8 cellular contexts compared by ENCODE assay signal in genomic region chr12:69331482-69331845, GRCh38. TPM values are rescaled to one million over a fixed set of nuclear protein-coding genes. Genes with fewer than 3 reads are reported as not detected.
DNase-seq lines count a peak whose midpoint lies in the region; ATAC-seq, FAIRE-seq and TF ChIP-seq lines count a peak whose summit lies in the region.

No MANE protein-coding gene starts in this region.

- no peak for TF ChIP-seq POLR2A in GM12878 (IDR thresholded peaks at IDR 0.05; ENCODE audit: low read depth, low read length)
- no peak for TF ChIP-seq POLR2A in right lobe of liver (IDR thresholded peaks at IDR 0.05)
- no peak for TF ChIP-seq POLR2A in testis (IDR thresholded peaks at IDR 0.05)

- peak overlapping the region in 1 of 2 experiments; percentile 36; a peak in 1 of 4 replicates for H3K4me3 ChIP-seq in SK-N-SH (ENCODE audit: low read depth in 2 of 2, low read length in 1 of 2)
- H3K4me3 ChIP-seq in GM12878, result peak overlapping the region; percentile 48
- peak overlapping the region; percentile 45 to 57 (median 47) for H3K4me3 ChIP-seq in right lobe of liver
- H3K4me3 ChIP-seq in testis, result peak overlapping the region; percentile 34 to 61

- POLR2A ChIA-PET in SK-N-SH (lab: Yijun Ruan, JAX) (interaction anchor here (0.6 kb wide), 1 partner anchor 12 kb away, joined by 3 read pairs; no protein-coding TSS in a partner anchor), GM12878 (lab: Charles Lee) (interaction anchor here (0.5 kb wide), 1 partner anchor 66 kb away, joined by 5 read pairs; no protein-coding TSS in a partner anchor)

- RAD21 ChIA-PET in GM12878 (lab: Charles Lee; ENCODE audit: unreplicated experiment), result interaction anchor here (0.9 to 2.0 kb wide), 3 partner anchors 27 to 90 kb away, joined by 4 to 6 read pairs (median 4); no protein-coding TSS in a partner anchor

- H3K4me1 ChIP-seq in SK-N-SH (ENCODE audit: control insufficient read depth in 1 of 2, insufficient read depth in 2 of 2, low read depth in 1 of 2, low read length in 1 of 2), result no peaks in the 10 kb centered on the region; a peak in 1 of 4 replicates
- H3K4me1 ChIP-seq in GM12878 (ENCODE audit: control insufficient read depth, insufficient read depth, low read length), result no peaks in the 10 kb centered on the region
- H3K4me1 ChIP-seq in right lobe of liver, result peaks cover 0 to 13% (median 7%) of the 10 kb centered on the region in 4 donors
- H3K4me1 ChIP-seq in testis, result no peaks in the 10 kb centered on the region

- no peaks in the 10 kb centered on the region for H3K9me3 ChIP-seq in SK-N-SH
- H3K9me3 ChIP-seq in GM12878 (replicated peaks; ENCODE audit: control insufficient read depth, insufficient read depth, low read length), result no peaks in the 10 kb centered on the region
- H3K9me3 ChIP-seq in right lobe of liver, result no peaks in the 10 kb centered on the region
- no peaks in the 10 kb centered on the region for H3K9me3 ChIP-seq in testis

- H3K9ac ChIP-seq in SK-N-SH, result no peak overlapping the region
- H3K9ac ChIP-seq in GM12878 (ENCODE audit: control insufficient read depth, insufficient read depth, low read length), result peak overlapping the region; percentile 51; the same call in 1 of the 2 replicates

- SMC1A ChIA-PET in GM12878 (lab: Charles Lee; ENCODE audit: uncharacterized antibody, unreplicated experiment), result interaction anchor here (1.3 kb wide), 1 partner anchor 11 kb away, joined by 3 read pairs; no protein-coding TSS in a partner anchor

- no peaks in the 10 kb centered on the region for H3K36me3 ChIP-seq in SK-N-SH (replicated peaks in 1 of 2; ENCODE audit: control insufficient read depth in 1 of 2, insufficient read depth in 2 of 2, low read length in 1 of 2)
- no peaks in the 10 kb centered on the region for H3K36me3 ChIP-seq in GM12878 (ENCODE audit: control insufficient read depth in 2 of 2, insufficient read depth in 2 of 2, low read length in 1 of 2)
- H3K36me3 ChIP-seq in right lobe of liver, result no peaks in the 10 kb centered on the region
- H3K36me3 ChIP-seq in testis (ENCODE audit: low read depth, missing control alignments), result no peaks in the 10 kb centered on the region

- intact Hi-C loops in GM12878 (cut with micrococcal nuclease; ENCODE audit: unreplicated experiment) (loop anchor here (10.0 kb wide), 1 partner anchor 177 kb away; no protein-coding TSS in a partner anchor), right lobe of liver (cut with DNase I) (no loop called here), testis (cut with DNase I; ENCODE audit: low total_unique reads) (no loop called here), posterior vena cava (cut with DNase I) (no loop called here)

- TF ChIP-seq CTCF in SK-N-SH (IDR thresholded peaks at IDR 0.05) (no peak), GM12878 (IDR thresholded peaks at IDR 0.05 in 2 of 3, conservative IDR thresholded peaks at IDR 0.05 in 1 of 3; ENCODE audit: control insufficient read depth in 2 of 3, extremely low read depth in 1 of 3, insufficient read depth in 1 of 3, low read depth in 3 of 3, low read length in 3 of 3) (no peak), right lobe of liver (IDR thresholded peaks at IDR 0.05) (no peak), testis (IDR thresholded peaks at IDR 0.05) (no peak)

- H3F3A ChIP-seq in SK-N-SH (replicated peaks; ENCODE audit: insufficient read depth), result no peaks in the 10 kb centered on the region

- TF ChIP-seq RAD21 in SK-N-SH (IDR thresholded peaks at IDR 0.05; ENCODE audit: low read length) (no peak), GM12878 (IDR thresholded peaks at IDR 0.05; ENCODE audit: insufficient read depth, low read depth, low read length) (no peak)

- BruUV-seq in GM12878 (replicated peaks; lab: Mats Ljungman, UMichigan), result no TSS peak

- CTCF ChIA-PET in SK-N-SH (lab: Yijun Ruan, JAX), result interaction anchor here (0.7 to 2.1 kb wide), 5 partner anchors 15 to 307 kb away, joined by 3 to 7 read pairs (median 5); no protein-coding TSS in a partner anchor
- CTCF ChIA-PET in GM12878 (lab: Yijun Ruan, JAX), result interaction anchor here (0.7 to 3.0 kb wide), 6 partner anchors 26 to 1479 kb away, joined by 3 to 21 read pairs (median 5); no protein-coding TSS in a partner anchor

- WGBS in SK-N-SH (ENCODE audit: low lambda C conversion rate), result 82% methylated on average over 7 of the region's 7 CpGs
- WGBS in GM12878 (ENCODE audit: insufficient coverage, insufficient replicate concordance, low lambda C conversion rate, missing lambda C conversion rate), result 49% methylated on average over 7 of the region's 7 CpGs
- WGBS in right lobe of liver (ENCODE audit: insufficient coverage, low coverage, low lambda C conversion rate, missing lambda C conversion rate), result 4% methylated on average over 7 of the region's 7 CpGs
- WGBS in testis, 2 donors, result 7 to 10% methylated on average over 7 of the region's 7 CpGs

- H3K4me2 ChIP-seq in SK-N-SH, result peak overlapping the region; percentile 59; the same call in 1 of the 2 replicates
- H3K4me2 ChIP-seq in GM12878 (ENCODE audit: control insufficient read depth, insufficient read depth), result peak overlapping the region; percentile 83

- FAIRE-seq in GM12878 (lab: Jason Lieb, UNC), result no peak

- no peaks in the 10 kb centered on the region for H4K20me1 ChIP-seq in SK-N-SH (ENCODE audit: insufficient read depth)
- H4K20me1 ChIP-seq in GM12878 (ENCODE audit: control insufficient read depth, insufficient read depth), result no peaks in the 10 kb centered on the region

- DNase-seq in SK-N-SH, result no peak
- DNase-seq in GM12878 (ENCODE audit: low read depth, low spot score), result no peak
- no peak for DNase-seq in right lobe of liver
- no peak for DNase-seq in testis
- DNase-seq in posterior vena cava (ENCODE audit: low spot score), result no peak
- DNase-seq in activated gamma-delta T cell treated with Interleukin-2 at 50 U/mL for 16 hours, result no peak

- peaks cover 9% of the 10 kb centered on the region; the same call in 1 of the 2 replicates for H3K27me3 ChIP-seq in SK-N-SH (ENCODE audit: insufficient read depth)
- H3K27me3 ChIP-seq in GM12878 (replicated peaks in 1 of 2; ENCODE audit: control insufficient read depth in 2 of 2, insufficient read depth in 2 of 2, low read length in 1 of 2), result no peaks in the 10 kb centered on the region
- H3K27me3 ChIP-seq in right lobe of liver, result no peaks in the 10 kb centered on the region
- no peaks in the 10 kb centered on the region for H3K27me3 ChIP-seq in testis

- H3K27ac ChIP-seq in SK-N-SH (ENCODE audit: low read depth in 2 of 2, low read length in 1 of 2) (no peak overlapping the region), GM12878 (ENCODE audit: control insufficient read depth, insufficient read depth) (no peak overlapping the region), right lobe of liver (peak overlapping the region; percentile 81 to 82 (median 81)), testis (no peak overlapping the region)

- in situ Hi-C loops in GM12878 (cut with MboI), result no loop called here

- H2AFZ ChIP-seq in SK-N-SH (ENCODE audit: low read depth) (no peak overlapping the region), GM12878 (ENCODE audit: control insufficient read depth, low read depth, low read length) (peak overlapping the region; percentile 94)

- TF ChIP-seq EP300 in SK-N-SH (IDR thresholded peaks at IDR 0.05; ENCODE audit: borderline replicate concordance in 1 of 2, low read depth in 1 of 2, low read length in 1 of 2) (no peak), GM12878 (IDR thresholded peaks at IDR 0.05; ENCODE audit: borderline replicate concordance in 1 of 2, control insufficient read depth in 1 of 2, low read depth in 2 of 2, low read length in 2 of 2) (no peak)

- H3K79me2 ChIP-seq in SK-N-SH (ENCODE audit: insufficient read depth), result no peaks in the 10 kb centered on the region
- H3K79me2 ChIP-seq in GM12878 (ENCODE audit: control insufficient read depth, insufficient read depth, low read length), result no peaks in the 10 kb centered on the region

- H3K9me2 ChIP-seq in SK-N-SH, result no peaks in the 10 kb centered on the region

- ATAC-seq in SK-N-SH treated with all-trans-retinoic acid at 6 μM for 48 hours, result no peak; the same call in 2 of the 3 replicates
- no peak for ATAC-seq in GM12878
- peak; percentile 39 to 62 (median 54) for ATAC-seq in right lobe of liver
- no peak for ATAC-seq in HG03280 (IDR thresholded peaks at IDR 0.05; ENCODE audit: unreplicated experiment)

RNA-seq across cellular contexts. Expression of gene LYZ, which starts 16.7 kb away (rescaled TPM):
- polyA plus RNA-seq in SK-N-SH (2012; rRNA removed), result not detected in 2 replicates
- 0.01 and 0.03 TPM in 2 replicates for polyA plus RNA-seq in SK-N-SH (2012; cell fraction: cytosol; rRNA removed)
- 0.05 TPM in 1 of 2 replicates, not detected in the other for polyA plus RNA-seq in SK-N-SH (2012; cell fraction: nucleus; rRNA removed)
- total RNA-seq in GM12878 (2013; cell fraction: nucleolus; rRNA removed), result not detected in 2 replicates
- 0.05 TPM in 1 of 2 replicates, not detected in the other for total RNA-seq in GM12878 (2014; rRNA removed)
- not detected in 2 replicates for total RNA-seq in GM12878 (2014; rRNA removed; fragmentation: Illumina TruSeq; extraction: Trizol)
- 0.77 and 1.9 TPM in 2 replicates for total RNA-seq in GM12878 (2021)
- not detected for polyA plus RNA-seq in GM12878 (2011; ENCODE audit: low read depth)
- polyA plus RNA-seq in GM12878 (2011; rRNA removed), result not detected in 2 replicates
- 0.07 TPM in 1 of 2 replicates, not detected in the other for polyA plus RNA-seq in GM12878 (2011; cell fraction: cytosol; rRNA removed)
- polyA plus RNA-seq in GM12878 (2011; cell fraction: nucleus; rRNA removed), result not detected in 2 replicates
- polyA plus RNA-seq in GM12878 (2012), result not detected in 2 replicates
- not detected in 2 replicates for polyA plus RNA-seq in GM12878 (2014; fragmentation: Illumina TruSeq; extraction: Trizol)
- not detected for polyA plus RNA-seq in GM12878 (2014; fragmentation: Nextera tagmentation; extraction: Ambion mirVana)
- polyA plus RNA-seq in GM12878 (2014; rRNA removed), result not detected in 2 replicates
- polyA plus RNA-seq in GM12878 (2016; fragmentation: Nextera tagmentation; extraction: Ambion mirVana), result not detected
- not detected in 2 replicates for polyA minus RNA-seq in GM12878 (2011; rRNA and poly(A)+ RNA removed)
- not detected in 2 replicates for polyA minus RNA-seq in GM12878 (2011; cell fraction: cytosol; rRNA and poly(A)+ RNA removed)
- polyA minus RNA-seq in GM12878 (2011; cell fraction: nucleus; rRNA and poly(A)+ RNA removed), result not detected in 2 replicates
- total RNA-seq in right lobe of liver, result 10 to 100 TPM in 5 of 6 experiments, 1 to 10 TPM in 1; 3.5 to 69.9 (median 18.8) TPM
- total RNA-seq in testis, result 1 to 10 TPM; 3.4 to 9.7 TPM
- polyA plus RNA-seq in testis (ENCODE audit: insufficient read depth, low read depth, low replicate concordance), result 203 TPM
- total RNA-seq in posterior vena cava, result 10 to 100 TPM; 20.7 to 50.3 TPM

RNA-seq across cellular contexts. Expression of gene YEATS4, which starts 28.1 kb away (rescaled TPM):
- 11.4 and 13.2 TPM in 2 replicates for polyA plus RNA-seq in SK-N-SH (2012; rRNA removed)
- 12.1 and 17.1 TPM in 2 replicates for polyA plus RNA-seq in SK-N-SH (2012; cell fraction: cytosol; rRNA removed)
- polyA plus RNA-seq in SK-N-SH (2012; cell fraction: nucleus; rRNA removed), result 7.5 and 8.5 TPM in 2 replicates
- 24.4 and 27.7 TPM in 2 replicates for total RNA-seq in GM12878 (2013; cell fraction: nucleolus; rRNA removed)
- total RNA-seq in GM12878 (2014; rRNA removed), result 24.3 and 31.7 TPM in 2 replicates
- total RNA-seq in GM12878 (2014; rRNA removed; fragmentation: Illumina TruSeq; extraction: Trizol), result 34.9 and 37.7 TPM in 2 replicates
- total RNA-seq in GM12878 (2021), result 23.5 and 27.2 TPM in 2 replicates
- 13.8 TPM for polyA plus RNA-seq in GM12878 (2011; ENCODE audit: low read depth)
- polyA plus RNA-seq in GM12878 (2011; rRNA removed), result 35.8 and 65.6 TPM in 2 replicates
- 19.7 and 25.6 TPM in 2 replicates for polyA plus RNA-seq in GM12878 (2011; cell fraction: cytosol; rRNA removed)
- 11.4 and 11.7 TPM in 2 replicates for polyA plus RNA-seq in GM12878 (2011; cell fraction: nucleus; rRNA removed)
- 24.5 and 25.0 TPM in 2 replicates for polyA plus RNA-seq in GM12878 (2012)
- 37.4 and 48.8 TPM in 2 replicates for polyA plus RNA-seq in GM12878 (2014; fragmentation: Illumina TruSeq; extraction: Trizol)
- polyA plus RNA-seq in GM12878 (2014; fragmentation: Nextera tagmentation; extraction: Ambion mirVana), result 10 to 100 TPM; 23.8 to 36.2 TPM
- polyA plus RNA-seq in GM12878 (2014; rRNA removed), result 42.0 and 45.4 TPM in 2 replicates
- 10 to 100 TPM; 40.7 to 42.4 TPM for polyA plus RNA-seq in GM12878 (2016; fragmentation: Nextera tagmentation; extraction: Ambion mirVana)
- 4.4 and 5.7 TPM in 2 replicates for polyA minus RNA-seq in GM12878 (2011; rRNA and poly(A)+ RNA removed)
- 7.2 and 10.0 TPM in 2 replicates for polyA minus RNA-seq in GM12878 (2011; cell fraction: cytosol; rRNA and poly(A)+ RNA removed)
- 9.3 and 18.5 TPM in 2 replicates for polyA minus RNA-seq in GM12878 (2011; cell fraction: nucleus; rRNA and poly(A)+ RNA removed)
- 10 to 100 TPM in 2 of 6 experiments, 1 to 10 TPM in 4; 2.9 to 17.3 (median 5.8) TPM for total RNA-seq in right lobe of liver
- 10 to 100 TPM; 43.8 to 48.4 TPM for total RNA-seq in testis
- 112 TPM for polyA plus RNA-seq in testis (ENCODE audit: insufficient read depth, low read depth, low replicate concordance)
- 1 to 10 TPM; 7.7 to 8.9 TPM for total RNA-seq in posterior vena cava

Comparison
In these comparisons a context has a peak if more than half of its experiments do, and no peak if none do; other contexts are left out.
1. H3K27ac ChIP-seq: peak in right lobe of liver (3 of 3); none in SK-N-SH (0 of 2), GM12878 (single experiment) and testis (0 of 2).
2. ATAC-seq: peak in right lobe of liver (4 of 4); none in SK-N-SH treated with all-trans-retinoic acid at 6 μM for 48 hours (single experiment), GM12878 (single experiment) and HG03280 (single experiment).